ENCODE assay signal across 9 cellular contexts in genomic region chr5:10283927-10284635, GRCh38. TPM values are rescaled to one million over a fixed set of nuclear protein-coding genes. Genes with fewer than 3 reads are reported as not detected.
DNase-seq lines count a peak whose midpoint lies in the region; ATAC-seq, FAIRE-seq and TF ChIP-seq lines count a peak whose summit lies in the region.
"Had no signal": no experiment of that assay in that cellular context is flagged by ENCODE, and none has a peak within 500 bp of the region (broad histone marks: within the 10 kb centered on the region; RNA-seq: fewer than 3 reads in every experiment).

No MANE protein-coding gene starts in this region.

- no peaks in the 10 kb centered on the region for H3K79me2 ChIP-seq in endothelial cell of umbilical vein (ENCODE audit: control insufficient read depth, insufficient read depth, low read length)

- H3K27me3 ChIP-seq in endothelial cell of umbilical vein (ENCODE audit: control insufficient read depth in 2 of 2, insufficient read depth in 2 of 2, low read length in 2 of 2) (no peaks in the 10 kb centered on the region), mucosa of rectum (ENCODE audit: control insufficient read depth in 2 of 2, insufficient read depth in 2 of 2, low read length in 2 of 2) (no peaks in the 10 kb centered on the region)

- H3K9ac ChIP-seq in endothelial cell of umbilical vein (replicated peaks; ENCODE audit: extremely low read depth, insufficient read depth, low read length) (no peak overlapping the region), mucosa of rectum (ENCODE audit: low read depth in 1 of 2, low read length in 2 of 2) (peak overlapping the region; percentile 2 to 16)

- ATAC-seq in GM21515 (IDR thresholded peaks at IDR 0.05; ENCODE audit: unreplicated experiment), result peak; percentile 96
- peak; percentile 100 for ATAC-seq in activated CD8-positive, alpha-beta memory T cell treated with anti-CD3 and anti-CD28 coated beads, Interleukin-2, amount 10 ng/mL, durations not matched to agents 7 days and 5 days

- peak overlapping the region; percentile 82 for H2AFZ ChIP-seq in endothelial cell of umbilical vein (ENCODE audit: low read depth, low read length)

- peak; percentile 98 for FAIRE-seq in endothelial cell of umbilical vein (lab: Jason Lieb, UNC)
- FAIRE-seq: endometrium had no signal

- POLR2A ChIA-PET in endothelial cell of umbilical vein (lab: Charles Lee), result interaction anchor here (0.5 kb wide), 1 partner anchor 234 kb away, joined by 3 read pairs; no protein-coding TSS in a partner anchor

- H3K4me1 Mint-ChIP-seq in activated CD8-positive, alpha-beta memory T cell treated with anti-CD3 and anti-CD28 coated beads, Interleukin-2, amount 10 ng/mL, durations not matched to agents 7 days and 5 days, result peaks cover 19% of the 10 kb centered on the region

- CTCF ChIA-PET in activated CD8-positive, alpha-beta memory T cell treated with anti-CD3 and anti-CD28 coated beads, Interleukin-2, amount 10 ng/mL, durations not matched to agents 7 days and 5 days (lab: Charles Lee), result interaction anchor here (0.6 to 1.9 kb wide), 42 partner anchors 9 to 406 kb away, joined by 3 to 14 read pairs (median 5); partner anchors contain the start of gene MARCHF6
- CTCF ChIA-PET in endothelial cell of umbilical vein (lab: Charles Lee), result interaction anchor here (0.6 to 2.6 kb wide), 47 partner anchors 8 to 486 kb away, joined by 3 to 87 read pairs (median 5); partner anchors contain the start of genes CMBL, MARCHF6 and ROPN1L

- DNase-seq in DMS114 treated with DMSO at 0.1 percent for 48 hours (lab: John Stamatoyannopoulos, UW; ENCODE audit: unreplicated experiment), result peak; percentile 57
- peak; percentile 93 for DNase-seq in HT-29 (ENCODE audit: low spot score)
- DNase-seq in NOMO-1 treated with dmso at 0.1 percent for 144 hours (lab: John Stamatoyannopoulos, UW; ENCODE audit: unreplicated experiment), result peak; percentile 82
- peak; percentile 87 for DNase-seq in activated CD8-positive, alpha-beta memory T cell treated with anti-CD3 and anti-CD28 coated beads, Interleukin-2, amount 10 ng/mL, durations not matched to agents 7 days and 5 days
- DNase-seq in endothelial cell of umbilical vein (ENCODE audit: low read depth, low spot score), result peak; percentile 78
- DNase-seq in stimulated activated CD8-positive, alpha-beta memory T cell treated with anti-CD3 and anti-CD28 coated beads, Interleukin-7, amount 100 ng/mL, for 1 hour (ENCODE audit: low read depth in 2 of 2), result peak; percentile 56 to 65

- TF ChIP-seq POLR2A in endothelial cell of umbilical vein (IDR thresholded peaks at IDR 0.05; ENCODE audit: low read depth, low read length), result no peak

- no peaks in the 10 kb centered on the region for H3K9me1 ChIP-seq in endothelial cell of umbilical vein (replicated peaks; ENCODE audit: control insufficient read depth, extremely low read depth, insufficient read depth, low read length)

- TF ChIP-seq CTCF in endothelial cell of umbilical vein (IDR thresholded peaks at IDR 0.05; ENCODE audit: extremely low read depth in 1 of 2, insufficient read depth in 1 of 2, low read depth in 1 of 2, low read length in 2 of 2), result peak; percentile 92 to 98

- H3K27me3 Mint-ChIP-seq in activated CD8-positive, alpha-beta memory T cell treated with anti-CD3 and anti-CD28 coated beads, Interleukin-2, amount 10 ng/mL, durations not matched to agents 7 days and 5 days, result no peaks in the 10 kb centered on the region

- no peaks in the 10 kb centered on the region for H3K36me3 ChIP-seq in endothelial cell of umbilical vein (ENCODE audit: control insufficient read depth in 2 of 2, extremely low read depth in 1 of 2, insufficient read depth in 2 of 2, low read length in 2 of 2)
- H3K36me3 ChIP-seq in mucosa of rectum (ENCODE audit: control insufficient read depth in 2 of 2, insufficient read depth in 2 of 2, low read length in 2 of 2), result peaks cover 15 to 27% of the 10 kb centered on the region in 2 donors

- no peaks in the 10 kb centered on the region for H4K20me1 ChIP-seq in endothelial cell of umbilical vein (replicated peaks; ENCODE audit: control insufficient read depth, extremely low read depth, insufficient read depth, low read length)

- no peaks in the 10 kb centered on the region for H3K36me3 Mint-ChIP-seq in activated CD8-positive, alpha-beta memory T cell treated with anti-CD3 and anti-CD28 coated beads, Interleukin-2, amount 10 ng/mL, durations not matched to agents 7 days and 5 days

- H3K9me3 ChIP-seq in endothelial cell of umbilical vein (replicated peaks; ENCODE audit: control insufficient read depth, insufficient read depth, low read length), result no peaks in the 10 kb centered on the region
- H3K9me3 ChIP-seq in mucosa of rectum (ENCODE audit: control insufficient read depth in 2 of 2, low read length in 2 of 2), result no peaks in the 10 kb centered on the region

- dilution Hi-C loops in endothelial cell of umbilical vein (cut with MboI; ENCODE audit: extremely low pct_ligation_motif_present, low sequenced_read_pairs), result no loop called here

- no peaks in the 10 kb centered on the region for H3K9me3 Mint-ChIP-seq in activated CD8-positive, alpha-beta memory T cell treated with anti-CD3 and anti-CD28 coated beads, Interleukin-2, amount 10 ng/mL, durations not matched to agents 7 days and 5 days (ENCODE audit: low read depth)

- no peak overlapping the region for H3K27ac ChIP-seq in endothelial cell of umbilical vein (ENCODE audit: insufficient read depth, low read depth, low read length)
- no peak overlapping the region for H3K27ac ChIP-seq in mucosa of rectum (ENCODE audit: low read depth in 2 of 2, low read length in 2 of 2)

- BruUV-seq in endothelial cell of umbilical vein (replicated peaks; lab: Mats Ljungman, UMichigan), result no TSS peak

- no peak overlapping the region for H3K4me3 Mint-ChIP-seq in activated CD8-positive, alpha-beta memory T cell treated with anti-CD3 and anti-CD28 coated beads, Interleukin-2, amount 10 ng/mL, durations not matched to agents 7 days and 5 days

- H3K4me1 ChIP-seq in endothelial cell of umbilical vein (ENCODE audit: control insufficient read depth, extremely low read depth, insufficient read depth, low read length), result no peaks in the 10 kb centered on the region
- H3K4me1 ChIP-seq in mucosa of rectum (ENCODE audit: control insufficient read depth in 2 of 2, insufficient read depth in 2 of 2, low read length in 2 of 2), result peaks cover 17 to 18% of the 10 kb centered on the region in 2 donors

- H3K27ac Mint-ChIP-seq in activated CD8-positive, alpha-beta memory T cell treated with anti-CD3 and anti-CD28 coated beads, Interleukin-2, amount 10 ng/mL, durations not matched to agents 7 days and 5 days, result peak overlapping the region; percentile 54

- no peak overlapping the region for H3K4me3 ChIP-seq in endothelial cell of umbilical vein (replicated peaks in 1 of 3; ENCODE audit: insufficient read depth in 1 of 3, low read depth in 1 of 3, low read length in 3 of 3)
- H3K4me3 ChIP-seq in mucosa of rectum (ENCODE audit: low read length in 2 of 2), result no peak overlapping the region

- intact Hi-C loops in endothelial cell of umbilical vein (cut with micrococcal nuclease), result loop anchor here (1.0 to 2.0 kb wide), 6 partner anchors 23 to 344 kb away; partner anchors contain the start of genes CMBL, MARCHF6 and ROPN1L

- H3K4me2 ChIP-seq in endothelial cell of umbilical vein (ENCODE audit: insufficient read depth, low read length), result no peak overlapping the region

TF ChIP-seq in endothelial cell of umbilical vein, 7 proteins besides CTCF, POLR2A, EP300 and RAD21 (continues in another document):
- no peak for TF ChIP-seq JUN (IDR thresholded peaks at IDR 0.05; ENCODE audit: borderline replicate concordance, insufficient read depth, insufficient read length, low read depth)

RNA-seq across cellular contexts. Expression of gene CMBL, which starts 23.6 kb away (rescaled TPM):
- 8.7 and 12.9 TPM in 2 replicates for total RNA-seq in HT-29 (2014; rRNA removed; shearing (Covaris generic))
- 1 to 10 TPM; 2.7 to 3.2 TPM for total RNA-seq in activated CD8-positive, alpha-beta memory T cell treated with anti-CD3 and anti-CD28 coated beads, Interleukin-2, amount 10 ng/mL, durations not matched to agents 7 days and 5 days
- total RNA-seq in endothelial cell of umbilical vein, result 14.3 and 15.9 TPM in 2 replicates
- 19.8 and 23.9 TPM in 2 replicates for polyA plus RNA-seq in endothelial cell of umbilical vein
- 23.4 and 25.2 TPM in 2 replicates for polyA plus RNA-seq in endothelial cell of umbilical vein (2011; cell fraction: cytosol; rRNA removed)
- 4.5 and 5.3 TPM in 2 replicates for polyA plus RNA-seq in endothelial cell of umbilical vein (2011; cell fraction: nucleus; rRNA removed)
- 25.0 and 26.1 TPM in 2 replicates for polyA plus RNA-seq in endothelial cell of umbilical vein (2012)
- polyA minus RNA-seq in endothelial cell of umbilical vein, result 19.0 and 25.3 TPM in 2 replicates
- 138 TPM for polyA minus RNA-seq in endothelial cell of umbilical vein (2011; cell fraction: cytosol; rRNA and poly(A)+ RNA removed)
- polyA minus RNA-seq in endothelial cell of umbilical vein (2011; cell fraction: nucleus; rRNA and poly(A)+ RNA removed), result 2.9 and 5.7 TPM in 2 replicates

RNA-seq across cellular contexts. Expression of gene CCT5, which starts 34.0 kb away (rescaled TPM):
- total RNA-seq in HT-29 (2014; rRNA removed; shearing (Covaris generic)), result 594 and 703 TPM in 2 replicates
- 100 to 1,000 TPM; 270 to 342 TPM for total RNA-seq in activated CD8-positive, alpha-beta memory T cell treated with anti-CD3 and anti-CD28 coated beads, Interleukin-2, amount 10 ng/mL, durations not matched to agents 7 days and 5 days
- total RNA-seq in endothelial cell of umbilical vein, result 323 and 343 TPM in 2 replicates
- 232 and 386 TPM in 2 replicates for polyA plus RNA-seq in endothelial cell of umbilical vein
- polyA plus RNA-seq in endothelial cell of umbilical vein (2011; cell fraction: cytosol; rRNA removed), result 384 and 473 TPM in 2 replicates
- polyA plus RNA-seq in endothelial cell of umbilical vein (2011; cell fraction: nucleus; rRNA removed), result 299 and 391 TPM in 2 replicates
- polyA plus RNA-seq in endothelial cell of umbilical vein (2012), result 354 and 612 TPM in 2 replicates
- polyA minus RNA-seq in endothelial cell of umbilical vein, result 494 and 565 TPM in 2 replicates
- polyA minus RNA-seq in endothelial cell of umbilical vein (2011; cell fraction: cytosol; rRNA and poly(A)+ RNA removed), result 797 TPM
- polyA minus RNA-seq in endothelial cell of umbilical vein (2011; cell fraction: nucleus; rRNA and poly(A)+ RNA removed), result 116 and 138 TPM in 2 replicates

RNA-seq across cellular contexts. Expression of gene ATPSCKMT, which starts 34.4 kb away (rescaled TPM):
- 20.4 and 24.0 TPM in 2 replicates for total RNA-seq in HT-29 (2014; rRNA removed; shearing (Covaris generic))
- total RNA-seq in activated CD8-positive, alpha-beta memory T cell treated with anti-CD3 and anti-CD28 coated beads, Interleukin-2, amount 10 ng/mL, durations not matched to agents 7 days and 5 days, result 10 to 100 TPM; 18.8 to 24.7 TPM
- total RNA-seq in endothelial cell of umbilical vein, result 16.7 and 19.7 TPM in 2 replicates
- 11.4 and 25.4 TPM in 2 replicates for polyA plus RNA-seq in endothelial cell of umbilical vein
- polyA plus RNA-seq in endothelial cell of umbilical vein (2011; cell fraction: cytosol; rRNA removed), result 20.6 and 24.5 TPM in 2 replicates
- polyA plus RNA-seq in endothelial cell of umbilical vein (2011; cell fraction: nucleus; rRNA removed), result 18.4 and 26.1 TPM in 2 replicates
- 15.3 and 22.1 TPM in 2 replicates for polyA plus RNA-seq in endothelial cell of umbilical vein (2012)
- 17.6 and 42.8 TPM in 2 replicates for polyA minus RNA-seq in endothelial cell of umbilical vein
- polyA minus RNA-seq in endothelial cell of umbilical vein (2011; cell fraction: cytosol; rRNA and poly(A)+ RNA removed), result 11.4 TPM
- polyA minus RNA-seq in endothelial cell of umbilical vein (2011; cell fraction: nucleus; rRNA and poly(A)+ RNA removed), result 11.2 and 13.9 TPM in 2 replicates
